1 cellular context compared by ENCODE assay signal in the genomic region with DNA sequence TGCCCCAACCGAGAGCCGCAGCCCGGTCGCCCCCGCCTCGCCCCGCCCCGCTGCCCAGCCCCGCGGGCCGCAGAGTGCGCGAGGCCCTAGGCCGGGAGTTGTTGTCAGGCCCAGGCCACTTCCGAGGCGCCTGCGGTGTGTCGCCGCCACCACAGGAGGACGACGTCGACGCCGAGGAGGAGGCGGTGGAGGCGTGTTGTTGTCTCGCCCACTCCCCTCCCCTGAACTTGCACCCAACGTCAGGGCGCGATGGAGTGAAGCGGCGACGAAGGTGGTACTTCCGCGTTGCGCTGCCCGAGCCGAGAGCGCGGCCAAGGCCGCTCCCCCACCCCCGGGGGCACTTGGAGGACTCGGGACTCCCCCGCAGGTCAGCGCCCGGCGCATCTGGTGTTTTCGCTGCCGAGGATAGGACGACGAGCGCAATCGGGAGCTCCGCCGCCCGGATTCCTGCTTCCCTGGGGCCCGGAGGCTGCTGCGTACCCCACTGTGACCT.
TF ChIP-seq lines count a peak whose summit lies in the region.

CDK13 (plus strand) TSS at position 277 of the 493 bp plus-strand sequence. CDS start 386 bp downstream, outside the sequence.

TF ChIP-seq in HepG2, 621 proteins besides CTCF, POLR2A, EP300 and RAD21 (continued from another document and continues in another):
- TF ChIP-seq ZNF407 (CRISPR knock-in tag; IDR thresholded peaks at IDR 0.05; ENCODE audit: not compliant biosample characterization), result no peak
- no peak for TF ChIP-seq ZNF543 (CRISPR knock-in tag; IDR thresholded peaks at IDR 0.05)
- no peak for TF ChIP-seq TAF15 (IDR thresholded peaks at IDR 0.05; ENCODE audit: low read depth, low read length, poor library complexity, severe bottlenecking)
- no peak for TF ChIP-seq FOSL1 (CRISPR knock-in tag; IDR thresholded peaks at IDR 0.05; ENCODE audit: borderline replicate concordance)
- 0 out of 2 replicates have a peak, but pooled peaks have one; percentile 65 for TF ChIP-seq BORCS8-MEF2B (CRISPR knock-in tag; IDR thresholded peaks at IDR 0.05)
- TF ChIP-seq ZFP91 (CRISPR knock-in tag; IDR thresholded peaks at IDR 0.05; ENCODE audit: borderline replicate concordance), result peak; percentile 1; the same call in 1 of the 2 replicates
- no peak for TF ChIP-seq CHCHD3 (CRISPR knock-in tag; IDR thresholded peaks at IDR 0.05)
- TF ChIP-seq ZNF3 (CRISPR knock-in tag; IDR thresholded peaks at IDR 0.05), result no peak
- no peak for TF ChIP-seq ZBTB34 (CRISPR knock-in tag; IDR thresholded peaks at IDR 0.05)
- TF ChIP-seq PAXIP1 (CRISPR knock-in tag; conservative IDR thresholded peaks at IDR 0.05), result no peak
- TF ChIP-seq ZNF234 (CRISPR knock-in tag; conservative IDR thresholded peaks at IDR 0.05), result no peak
- TF ChIP-seq ZBED4 (CRISPR knock-in tag; IDR thresholded peaks at IDR 0.05; ENCODE audit: borderline replicate concordance), result no peak
- TF ChIP-seq, protein P1, sequence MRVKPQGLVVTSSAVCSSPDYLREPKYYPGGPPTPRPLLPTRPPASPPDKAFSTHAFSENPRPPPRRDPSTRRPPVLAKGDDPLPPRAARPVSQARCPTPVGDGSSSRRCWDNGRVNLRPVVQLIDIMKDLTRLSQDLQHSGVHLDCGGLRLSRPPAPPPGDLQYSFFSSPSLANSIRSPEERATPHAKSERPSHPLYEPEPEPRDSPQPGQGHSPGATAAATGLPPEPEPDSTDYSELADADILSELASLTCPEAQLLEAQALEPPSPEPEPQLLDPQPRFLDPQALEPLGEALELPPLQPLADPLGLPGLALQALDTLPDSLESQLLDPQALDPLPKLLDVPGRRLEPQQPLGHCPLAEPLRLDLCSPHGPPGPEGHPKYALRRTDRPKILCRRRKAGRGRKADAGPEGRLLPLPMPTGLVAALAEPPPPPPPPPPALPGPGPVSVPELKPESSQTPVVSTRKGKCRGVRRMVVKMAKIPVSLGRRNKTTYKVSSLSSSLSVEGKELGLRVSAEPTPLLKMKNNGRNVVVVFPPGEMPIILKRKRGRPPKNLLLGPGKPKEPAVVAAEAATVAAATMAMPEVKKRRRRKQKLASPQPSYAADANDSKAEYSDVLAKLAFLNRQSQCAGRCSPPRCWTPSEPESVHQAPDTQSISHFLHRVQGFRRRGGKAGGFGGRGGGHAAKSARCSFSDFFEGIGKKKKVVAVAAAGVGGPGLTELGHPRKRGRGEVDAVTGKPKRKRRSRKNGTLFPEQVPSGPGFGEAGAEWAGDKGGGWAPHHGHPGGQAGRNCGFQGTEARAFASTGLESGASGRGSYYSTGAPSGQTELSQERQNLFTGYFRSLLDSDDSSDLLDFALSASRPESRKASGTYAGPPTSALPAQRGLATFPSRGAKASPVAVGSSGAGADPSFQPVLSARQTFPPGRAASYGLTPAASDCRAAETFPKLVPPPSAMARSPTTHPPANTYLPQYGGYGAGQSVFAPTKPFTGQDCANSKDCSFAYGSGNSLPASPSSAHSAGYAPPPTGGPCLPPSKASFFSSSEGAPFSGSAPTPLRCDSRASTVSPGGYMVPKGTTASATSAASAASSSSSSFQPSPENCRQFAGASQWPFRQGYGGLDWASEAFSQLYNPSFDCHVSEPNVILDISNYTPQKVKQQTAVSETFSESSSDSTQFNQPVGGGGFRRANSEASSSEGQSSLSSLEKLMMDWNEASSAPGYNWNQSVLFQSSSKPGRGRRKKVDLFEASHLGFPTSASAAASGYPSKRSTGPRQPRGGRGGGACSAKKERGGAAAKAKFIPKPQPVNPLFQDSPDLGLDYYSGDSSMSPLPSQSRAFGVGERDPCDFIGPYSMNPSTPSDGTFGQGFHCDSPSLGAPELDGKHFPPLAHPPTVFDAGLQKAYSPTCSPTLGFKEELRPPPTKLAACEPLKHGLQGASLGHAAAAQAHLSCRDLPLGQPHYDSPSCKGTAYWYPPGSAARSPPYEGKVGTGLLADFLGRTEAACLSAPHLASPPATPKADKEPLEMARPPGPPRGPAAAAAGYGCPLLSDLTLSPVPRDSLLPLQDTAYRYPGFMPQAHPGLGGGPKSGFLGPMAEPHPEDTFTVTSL (CRISPR knock-in tag; IDR thresholded peaks at IDR 0.05; ENCODE audit: borderline replicate concordance), result 0 out of 2 replicates have a peak, but pooled peaks have one; percentile 9
- TF ChIP-seq NBN (conservative IDR thresholded peaks at IDR 0.05), result no peak
- 0 out of 2 replicates have a peak, but pooled peaks have one; percentile 29 for TF ChIP-seq MED1 (CRISPR knock-in tag; IDR thresholded peaks at IDR 0.05)
- TF ChIP-seq FLYWCH1 (CRISPR knock-in tag; IDR thresholded peaks at IDR 0.05), result no peak
- no peak for TF ChIP-seq ZNF878 (CRISPR knock-in tag; IDR thresholded peaks at IDR 0.05)
- TF ChIP-seq NPAS2 (CRISPR knock-in tag; IDR thresholded peaks at IDR 0.05; ENCODE audit: borderline replicate concordance), result no peak
- no peak for TF ChIP-seq ZNF44 (CRISPR knock-in tag; IDR thresholded peaks at IDR 0.05)
- TF ChIP-seq, protein P2, sequence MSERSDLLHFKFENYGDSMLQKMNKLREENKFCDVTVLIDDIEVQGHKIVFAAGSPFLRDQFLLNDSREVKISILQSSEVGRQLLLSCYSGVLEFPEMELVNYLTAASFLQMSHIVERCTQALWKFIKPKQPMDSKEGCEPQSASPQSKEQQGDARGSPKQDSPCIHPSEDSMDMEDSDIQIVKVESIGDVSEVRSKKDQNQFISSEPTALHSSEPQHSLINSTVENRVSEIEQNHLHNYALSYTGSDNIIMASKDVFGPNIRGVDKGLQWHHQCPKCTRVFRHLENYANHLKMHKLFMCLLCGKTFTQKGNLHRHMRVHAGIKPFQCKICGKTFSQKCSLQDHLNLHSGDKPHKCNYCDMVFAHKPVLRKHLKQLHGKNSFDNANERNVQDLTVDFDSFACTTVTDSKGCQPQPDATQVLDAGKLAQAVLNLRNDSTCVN (CRISPR knock-in tag; IDR thresholded peaks at IDR 0.05; ENCODE audit: borderline replicate concordance), result no peak
- peak; percentile 62; the same call in 1 of the 2 replicates for TF ChIP-seq ZNF317 (CRISPR knock-in tag; IDR thresholded peaks at IDR 0.05)
- TF ChIP-seq TGIF2 (CRISPR knock-in tag; IDR thresholded peaks at IDR 0.05), result no peak; the same call in 1 of the 2 replicates
- TF ChIP-seq ZNF263 (CRISPR knock-in tag; IDR thresholded peaks at IDR 0.05), result no peak
